Comparison of ENCODE assay signal across 16 cellular contexts in genomic region chr4:53132117-53132889, GRCh38.
DNase-seq lines count a peak whose midpoint lies in the region; ATAC-seq and TF ChIP-seq lines count a peak whose summit lies in the region.
"Had no signal": no experiment of that assay in that cellular context is flagged by ENCODE, and none has a peak within 500 bp of the region (broad histone marks: within the 10 kb centered on the region; RNA-seq: fewer than 3 reads in every experiment).

No MANE protein-coding gene starts in this region.

- TF ChIP-seq CTCF in activated CD8-positive, alpha-beta T cell treated with anti-CD3 and anti-CD28 coated beads for 36 hours (IDR thresholded peaks at IDR 0.05): no peak
- TF ChIP-seq CTCF in sigmoid colon (IDR thresholded peaks at IDR 0.05): no peak
- no peak for TF ChIP-seq CTCF in PC-9 (conservative IDR thresholded peaks at IDR 0.05)

- TF ChIP-seq EP300 in sigmoid colon (IDR thresholded peaks at IDR 0.05): no peak

- no peaks in the 10 kb centered on the region for H3K27me3 Mint-ChIP-seq in activated CD8-positive, alpha-beta T cell treated with anti-CD3 and anti-CD28 coated beads for 36 hours
- H3K27me3 Mint-ChIP-seq in activated CD8-positive, alpha-beta T cell treated with anti-CD3 and anti-CD28 coated beads, Interleukin-2, amount 10 ng/mL, durations not matched to agents 7 days and 5 days (ENCODE audit: low read depth): no peaks in the 10 kb centered on the region
- H3K27me3 Mint-ChIP-seq: activated B cell treated with CpG ODN at 0.5 μM for 24 hours had no signal

- no peaks in the 10 kb centered on the region for H3F3A ChIP-seq in PC-9 (ENCODE audit: insufficient read depth, low read depth)

- no peak overlapping the region for H3K4me3 Mint-ChIP-seq in activated CD8-positive, alpha-beta T cell treated with anti-CD3 and anti-CD28 coated beads for 36 hours
- H3K4me3 Mint-ChIP-seq in activated CD8-positive, alpha-beta T cell treated with anti-CD3 and anti-CD28 coated beads, Interleukin-2, amount 10 ng/mL, durations not matched to agents 7 days and 5 days: no peak overlapping the region
- H3K4me3 Mint-ChIP-seq: activated B cell treated with CpG ODN at 0.5 μM for 24 hours had no signal

- BruUV-seq in PC-9 (replicated peaks; lab: Mats Ljungman, UMichigan): no TSS peak

- DNase-seq in activated CD8-positive, alpha-beta T cell treated with anti-CD3 and anti-CD28 coated beads for 36 hours: peak; percentile 48
- DNase-seq in activated CD8-positive, alpha-beta T cell treated with anti-CD3 and anti-CD28 coated beads, Interleukin-2, amount 10 ng/mL, durations not matched to agents 7 days and 5 days: no peak
- DNase-seq in activated naive CD4-positive, alpha-beta T cell treated with anti-CD3 and anti-CD28 coated beads, Interleukin-2, amount 50 U/mL, for 16 hours: peak; percentile 16
- DNase-seq in putamen (ENCODE audit: low spot score): peak; percentile 56
- DNase-seq in sigmoid colon: no peak
- DNase-seq in PC-9: no peak
- no peak for DNase-seq in AG08395 (ENCODE audit: low spot score)
- DNase-seq: activated B cell treated with CpG ODN at 0.5 μM for 24 hours, adrenal gland, HCEC 1CT, heart left ventricle, lower lobe of right lung, NCI-H524 treated with DMSO at 0.1 percent for 48 hours had no signal

- intact Hi-C loops in activated CD8-positive, alpha-beta T cell treated with anti-CD3 and anti-CD28 coated beads for 36 hours (cut with micrococcal nuclease): no loop called here
- intact Hi-C loops in sigmoid colon (cut with DNase I): no loop called here
- intact Hi-C loops in PC-9 (cut with micrococcal nuclease; ENCODE audit: unreplicated experiment): no loop called here

- peak overlapping the region; percentile 46 for H3K27ac Mint-ChIP-seq in activated CD8-positive, alpha-beta T cell treated with anti-CD3 and anti-CD28 coated beads for 36 hours
- no peak overlapping the region for H3K27ac Mint-ChIP-seq in activated CD8-positive, alpha-beta T cell treated with anti-CD3 and anti-CD28 coated beads, Interleukin-2, amount 10 ng/mL, durations not matched to agents 7 days and 5 days
- H3K27ac Mint-ChIP-seq: activated B cell treated with CpG ODN at 0.5 μM for 24 hours had no signal

- no peaks in the 10 kb centered on the region for H3K36me3 ChIP-seq in sigmoid colon
- no peaks in the 10 kb centered on the region for H3K36me3 ChIP-seq in PC-9 (ENCODE audit: low read depth)
- H3K36me3 ChIP-seq: adrenal gland, heart left ventricle, lower lobe of right lung, SJSA1, tibial nerve had no signal

- no peak for TF ChIP-seq POLR2A in sigmoid colon (IDR thresholded peaks at IDR 0.05)

- POLR2A ChIA-PET in activated CD8-positive, alpha-beta T cell treated with anti-CD3 and anti-CD28 coated beads for 36 hours (lab: Charles Lee): no interaction called here
- POLR2A ChIA-PET in activated CD8-positive, alpha-beta T cell treated with anti-CD3 and anti-CD28 coated beads, Interleukin-2, amount 10 ng/mL, durations not matched to agents 7 days and 5 days (lab: Charles Lee): no interaction called here
- POLR2A ChIA-PET in PC-9 (lab: Charles Lee; ENCODE audit: unreplicated experiment): no interaction called here

- ATAC-seq in activated CD8-positive, alpha-beta T cell treated with anti-CD3 and anti-CD28 coated beads for 36 hours: peak; percentile 82
- no peak for ATAC-seq in activated CD8-positive, alpha-beta T cell treated with anti-CD3 and anti-CD28 coated beads, Interleukin-2, amount 10 ng/mL, durations not matched to agents 7 days and 5 days
- ATAC-seq in GM21717 (IDR thresholded peaks at IDR 0.05; ENCODE audit: unreplicated experiment): peak; percentile 63
- ATAC-seq: lower lobe of right lung had no signal

- no peaks in the 10 kb centered on the region for H3K9me2 ChIP-seq in PC-9 (ENCODE audit: insufficient read depth)

- H3K36me3 Mint-ChIP-seq in activated CD8-positive, alpha-beta T cell treated with anti-CD3 and anti-CD28 coated beads for 36 hours (ENCODE audit: low read depth): peaks cover 35% of the 10 kb centered on the region
- H3K36me3 Mint-ChIP-seq in activated CD8-positive, alpha-beta T cell treated with anti-CD3 and anti-CD28 coated beads, Interleukin-2, amount 10 ng/mL, durations not matched to agents 7 days and 5 days (ENCODE audit: low read depth): peaks cover 10% of the 10 kb centered on the region

- H3K4me3 ChIP-seq in sigmoid colon (no peak overlapping the region), PC-9 (no peak overlapping the region)
- H3K4me3 ChIP-seq: adrenal gland, heart left ventricle, lower lobe of right lung, SJSA1, tibial nerve had no signal

- H4K20me1 ChIP-seq in PC-9 (ENCODE audit: insufficient read depth): no peaks in the 10 kb centered on the region

- peaks cover 0 to 14% (median 0%) of the 10 kb centered on the region in 4 donors for H3K4me1 ChIP-seq in sigmoid colon
- H3K4me1 ChIP-seq in PC-9 (replicated peaks; ENCODE audit: insufficient read depth): no peaks in the 10 kb centered on the region
- H3K4me1 ChIP-seq: SJSA1 had no signal

- H3K79me2 ChIP-seq in PC-9 (ENCODE audit: low read depth): no peaks in the 10 kb centered on the region

- H3K9me3 ChIP-seq in sigmoid colon (no peaks in the 10 kb centered on the region), PC-9 (ENCODE audit: insufficient read depth, low read depth) (no peaks in the 10 kb centered on the region)
- H3K9me3 ChIP-seq: adrenal gland, heart left ventricle, lower lobe of right lung, SJSA1, tibial nerve had no signal

- peaks cover 25% of the 10 kb centered on the region for H3K4me1 Mint-ChIP-seq in activated CD8-positive, alpha-beta T cell treated with anti-CD3 and anti-CD28 coated beads for 36 hours (ENCODE audit: low read depth)
- no peaks in the 10 kb centered on the region for H3K4me1 Mint-ChIP-seq in activated CD8-positive, alpha-beta T cell treated with anti-CD3 and anti-CD28 coated beads, Interleukin-2, amount 10 ng/mL, durations not matched to agents 7 days and 5 days (ENCODE audit: low read depth)
- H3K4me1 Mint-ChIP-seq: activated B cell treated with CpG ODN at 0.5 μM for 24 hours had no signal

- CTCF ChIA-PET in activated CD8-positive, alpha-beta T cell treated with anti-CD3 and anti-CD28 coated beads for 36 hours (lab: Charles Lee): interaction anchor here (1.0 to 1.5 kb wide), 4 partner anchors 18 to 116 kb away, joined by 3 read pairs; no protein-coding TSS in a partner anchor
- CTCF ChIA-PET in activated CD8-positive, alpha-beta T cell treated with anti-CD3 and anti-CD28 coated beads, Interleukin-2, amount 10 ng/mL, durations not matched to agents 7 days and 5 days (lab: Charles Lee): interaction anchor here (0.6 kb wide), 1 partner anchor 67 kb away, joined by 3 read pairs; no protein-coding TSS in a partner anchor
- CTCF ChIA-PET in PC-9 (lab: Charles Lee): no interaction called here

- no peak overlapping the region for H2AFZ ChIP-seq in PC-9

- H3K27ac ChIP-seq in sigmoid colon: no peak overlapping the region
- H3K27ac ChIP-seq in PC-9: no peak overlapping the region
- H3K27ac ChIP-seq: adrenal gland, lower lobe of right lung, SJSA1, tibial nerve had no signal

- no peak overlapping the region for H3K4me2 ChIP-seq in PC-9

- 49 to 70% methylated on average over 4 of the region's 4 CpGs for WGBS in sigmoid colon, 2 donors

- H3K27me3 ChIP-seq in sigmoid colon (no peaks in the 10 kb centered on the region), PC-9 (ENCODE audit: insufficient read depth, low read depth) (no peaks in the 10 kb centered on the region)
- H3K27me3 ChIP-seq: adrenal gland, heart left ventricle, SJSA1, tibial nerve had no signal

- peaks cover 4% of the 10 kb centered on the region for H3K9me3 Mint-ChIP-seq in activated CD8-positive, alpha-beta T cell treated with anti-CD3 and anti-CD28 coated beads for 36 hours
- peaks cover 7% of the 10 kb centered on the region for H3K9me3 Mint-ChIP-seq in activated CD8-positive, alpha-beta T cell treated with anti-CD3 and anti-CD28 coated beads, Interleukin-2, amount 10 ng/mL, durations not matched to agents 7 days and 5 days (ENCODE audit: insufficient read depth)
- H3K9me3 Mint-ChIP-seq: activated B cell treated with CpG ODN at 0.5 μM for 24 hours had no signal

Comparison
In these comparisons a context has a peak if more than half of its experiments do, and no peak if none do; other contexts are left out.
1. DNase-seq: peak in activated CD8-positive, alpha-beta T cell treated with anti-CD3 and anti-CD28 coated beads for 36 hours (single experiment), activated naive CD4-positive, alpha-beta T cell treated with anti-CD3 and anti-CD28 coated beads, Interleukin-2, amount 50 U/mL, for 16 hours (single experiment) and putamen (single experiment); none in activated CD8-positive, alpha-beta T cell treated with anti-CD3 and anti-CD28 coated beads, Interleukin-2, amount 10 ng/mL, durations not matched to agents 7 days and 5 days (single experiment), sigmoid colon (single experiment), PC-9 (0 of 2) and AG08395 (single experiment).